Comparison of ENCODE assay signal across 8 cellular contexts in genomic region chr7:57203858-57204257, GRCh38.
DNase-seq lines count a peak whose midpoint lies in the region; ATAC-seq, FAIRE-seq and TF ChIP-seq lines count a peak whose summit lies in the region.
"Not testable (repeated sequence)": the region's sequence is repeated elsewhere in the genome, so short reads cannot be mapped to it uniquely, and the experiment has no call there.

No MANE protein-coding gene starts in this region.

- H3K4me3 Mint-ChIP-seq in activated B cell treated with CpG ODN at 0.5 μM for 24 hours: not testable (repeated sequence)

- not testable (repeated sequence) for H3K27ac Mint-ChIP-seq in activated B cell treated with CpG ODN at 0.5 μM for 24 hours

- POLR2A ChIA-PET in activated B cell treated with CpG ODN at 0.5 μM for 24 hours (lab: Charles Lee): not testable (repeated sequence)

- TF ChIP-seq EP300 in stomach (IDR thresholded peaks at IDR 0.05): not testable (repeated sequence)

- intact Hi-C loops in activated B cell treated with CpG ODN at 0.5 μM for 24 hours (cut with micrococcal nuclease); kidney (cut with DNase I); posterior vena cava (cut with DNase I); stomach (cut with DNase I; ENCODE audit: low total_unique reads); testis (cut with DNase I; ENCODE audit: low total_unique reads): not testable (repeated sequence)

- not testable (repeated sequence) for H3K27ac ChIP-seq in coronary artery; kidney (ENCODE audit: low read depth in 2 of 2, low read length in 2 of 2); stomach; testis

- peaks cover 21% of the 10 kb centered on the region for H3K9me3 Mint-ChIP-seq in activated B cell treated with CpG ODN at 0.5 μM for 24 hours

- not testable (repeated sequence) for H3K27me3 Mint-ChIP-seq in activated B cell treated with CpG ODN at 0.5 μM for 24 hours

- DNase-seq in NCI-H1105 (lab: John Stamatoyannopoulos, UW) (peak; percentile 19), activated B cell treated with CpG ODN at 0.5 μM for 24 hours (peak; percentile 1), coronary artery (ENCODE audit: low spot score) (peak; percentile 31), kidney (peak; percentile 28), mesenteric fat pad (ENCODE audit: low spot score) (peak; percentile 59), posterior vena cava (ENCODE audit: low spot score) (peak; percentile 71), stomach (peak; percentile 18)
- DNase-seq in testis: not testable (repeated sequence)

- H3K9ac ChIP-seq in kidney (ENCODE audit: low read length in 2 of 2): not testable (repeated sequence)

- TF ChIP-seq CTCF in activated B cell treated with CpG ODN at 0.5 μM for 24 hours (IDR thresholded peaks at IDR 0.05); coronary artery (IDR thresholded peaks at IDR 0.05); kidney (IDR thresholded peaks at IDR 0.05; ENCODE audit: borderline replicate concordance, extremely low read depth, insufficient read depth); stomach (IDR thresholded peaks at IDR 0.05); testis (IDR thresholded peaks at IDR 0.05): not testable (repeated sequence)

- FAIRE-seq in kidney (lab: Jason Lieb, UNC): not testable (repeated sequence)

- CTCF ChIA-PET in activated B cell treated with CpG ODN at 0.5 μM for 24 hours (lab: Charles Lee): not testable (repeated sequence)

- 44 to 62% (median 56%) methylated on average over 11 to 15 of the region's 15 CpGs for WGBS in stomach, 5 donors
- WGBS in testis, 2 donors: 47% methylated on average over 15 of the region's 15 CpGs; no CpG with 5 or more reads in 1 of the 2 donors

- not testable (repeated sequence) for H3K4me3 ChIP-seq in coronary artery; kidney (ENCODE audit: low read length in 2 of 2); stomach
- H3K4me3 ChIP-seq in testis: peak overlapping the region; percentile 49 to 51

- not testable (repeated sequence) for H3K27me3 ChIP-seq in stomach, testis

- not testable (repeated sequence) for H3K4me1 Mint-ChIP-seq in activated B cell treated with CpG ODN at 0.5 μM for 24 hours

- not testable (repeated sequence) for H3K36me3 Mint-ChIP-seq in activated B cell treated with CpG ODN at 0.5 μM for 24 hours (ENCODE audit: low read depth)

- H3K9me3 ChIP-seq in kidney (ENCODE audit: control insufficient read depth in 1 of 2, low read length in 2 of 2) (peaks cover 5 to 22% of the 10 kb centered on the region in 2 donors), stomach (peaks cover 13 to 18% (median 15%) of the 10 kb centered on the region in 4 donors)
- not testable (repeated sequence) for H3K9me3 ChIP-seq in testis

- ATAC-seq in activated B cell treated with CpG ODN at 0.5 μM for 24 hours (ENCODE audit: low read depth): not testable (repeated sequence)

- TF ChIP-seq POLR2A in stomach (IDR thresholded peaks at IDR 0.05); testis (IDR thresholded peaks at IDR 0.05): not testable (repeated sequence)

- not testable (repeated sequence) for H3K4me1 ChIP-seq in kidney (ENCODE audit: control insufficient read depth in 1 of 2, insufficient read depth in 1 of 2, low read depth in 1 of 2, low read length in 2 of 2); stomach; testis

- not testable (repeated sequence) for H3K36me3 ChIP-seq in kidney (ENCODE audit: control insufficient read depth in 1 of 2, insufficient read depth in 2 of 2, low read length in 2 of 2); stomach; testis (ENCODE audit: low read depth, missing control alignments)
